Comparison of ENCODE assay signal across 18 cellular contexts in the genomic region with DNA sequence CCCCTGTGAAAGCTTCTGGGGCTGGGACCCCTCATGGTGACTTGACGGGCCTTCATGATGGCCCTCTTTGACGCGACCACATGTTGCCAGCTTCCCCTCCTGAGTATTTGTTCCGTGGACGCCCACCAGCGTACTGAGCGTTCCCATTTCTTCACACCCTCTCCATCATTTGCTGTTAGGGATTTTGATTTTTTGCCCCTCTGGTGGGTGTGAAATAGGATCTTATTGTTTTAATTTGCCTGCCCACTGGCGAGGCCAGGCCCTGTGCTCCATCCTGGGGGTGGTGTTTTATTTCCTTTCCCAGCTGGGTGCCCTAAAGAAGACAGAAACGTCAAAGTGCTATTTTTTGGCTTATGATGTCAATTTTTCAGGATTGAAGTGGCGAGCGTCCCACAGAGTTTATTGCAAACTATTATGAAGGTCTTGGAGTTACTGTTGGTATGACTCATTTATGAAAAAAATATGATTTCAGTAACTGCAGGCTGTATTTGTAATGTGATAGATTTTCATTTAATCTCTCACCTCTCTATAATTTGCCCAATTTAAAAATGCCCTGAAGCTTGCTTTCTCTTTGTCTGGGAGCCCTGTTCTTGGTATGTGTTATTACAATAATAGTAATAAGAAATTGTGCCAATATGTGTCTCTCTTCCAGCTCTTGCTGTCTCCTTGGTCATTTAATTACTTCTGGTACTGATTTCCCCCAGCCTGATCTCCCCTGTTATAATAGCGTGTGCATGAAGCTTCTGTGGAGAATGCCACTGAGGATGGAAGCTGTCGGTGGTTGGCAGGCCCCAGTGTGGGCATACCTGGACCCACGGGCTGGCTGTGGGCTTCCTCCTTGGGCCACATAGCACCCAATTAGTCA. TPM values are rescaled to one million over a fixed set of nuclear protein-coding genes. Genes with fewer than 3 reads are reported as not detected.
A peak's percentile ranks its signal among the peaks of the same experiment; 100 is the strongest.
DNase-seq lines count a peak whose midpoint lies in the region; ATAC-seq and TF ChIP-seq lines count a peak whose summit lies in the region.
"Had no signal": no experiment of that assay in that cellular context is flagged by ENCODE, and none has a peak within 500 bp of the region (broad histone marks: within the 10 kb centered on the region; RNA-seq: fewer than 3 reads in every experiment).

No MANE protein-coding gene starts in this region.

- no peak overlapping the region for H3K4me3 ChIP-seq in SK-N-MC
- H3K4me3 ChIP-seq in choroid plexus epithelial cell (ENCODE audit: low read depth, low read length): no peak overlapping the region
- H3K4me3 ChIP-seq in osteoblast (ENCODE audit: insufficient read depth, low read length): no peak overlapping the region
- H3K4me3 ChIP-seq: body of pancreas, esophagus muscularis mucosa, hepatocyte, stomach had no signal

- no peaks in the 10 kb centered on the region for H3K27me3 ChIP-seq in osteoblast (ENCODE audit: insufficient read depth, low read length)
- H3K27me3 ChIP-seq: body of pancreas, esophagus muscularis mucosa, hepatocyte, stomach had no signal

- H3K27ac ChIP-seq in SK-N-MC (peak overlapping the region; percentile 35), osteoblast (ENCODE audit: low read depth, low read length) (peak overlapping the region; percentile 40)
- H3K27ac ChIP-seq: body of pancreas, esophagus muscularis mucosa, hepatocyte had no signal

- H3K9me3 Mint-ChIP-seq in activated naive CD8-positive, alpha-beta T cell treated with anti-CD3 and anti-CD28 coated beads, Interleukin-2, amount 50 U/mL, for 24 hours: no peaks in the 10 kb centered on the region
- H3K9me3 Mint-ChIP-seq: neural crest cell had no signal

- peak overlapping the region; percentile 16 for H3K4me2 ChIP-seq in osteoblast (ENCODE audit: insufficient read depth, low read length)
- H3K4me2 ChIP-seq: hepatocyte had no signal

- DNase-seq in AG20443 (ENCODE audit: low spot score) (peak; percentile 48), SK-N-MC (ENCODE audit: low read depth, low spot score) (no peak), choroid plexus epithelial cell (ENCODE audit: low read depth) (peak; percentile 78), osteoblast (ENCODE audit: insufficient read length, low spot score, missing footprints) (peak; percentile 91), GM20000 (ENCODE audit: low spot score) (no peak), NAMALWA (ENCODE audit: low spot score) (no peak)
- DNase-seq in activated naive CD8-positive, alpha-beta T cell treated with anti-CD3 and anti-CD28 coated beads, Interleukin-2, amount 50 U/mL, for 24 hours: no peak
- no peak for DNase-seq in activated T-cell treated with anti-CD3 and anti-CD28 coated beads, Interleukin-2, amount 50 U/mL, for 48 hours
- DNase-seq: activated gamma-delta T cell treated with Interleukin-2 at 50 U/mL for 16 hours, body of pancreas, NCI-H510A, stomach, T1000 had no signal

- H3K4me1 Mint-ChIP-seq in activated naive CD8-positive, alpha-beta T cell treated with anti-CD3 and anti-CD28 coated beads, Interleukin-2, amount 50 U/mL, for 24 hours: peaks cover 4% of the 10 kb centered on the region

- H3K36me3 Mint-ChIP-seq in activated naive CD8-positive, alpha-beta T cell treated with anti-CD3 and anti-CD28 coated beads, Interleukin-2, amount 50 U/mL, for 24 hours (ENCODE audit: low read depth): peaks cover 2% of the 10 kb centered on the region

- peaks cover 18% of the 10 kb centered on the region for H3K4me1 ChIP-seq in osteoblast (ENCODE audit: insufficient read depth, low read length)
- H3K4me1 ChIP-seq: body of pancreas had no signal

- H4K20me1 ChIP-seq in osteoblast (ENCODE audit: insufficient read depth, low read length): no peaks in the 10 kb centered on the region

- ATAC-seq in activated naive CD8-positive, alpha-beta T cell treated with anti-CD3 and anti-CD28 coated beads, Interleukin-2, amount 50 U/mL, for 24 hours: no peak
- ATAC-seq: activated CD4-positive, CD25-positive, alpha-beta regulatory T cell treated with anti-CD3 and anti-CD28 coated beads, Interleukin-2, amount 50 U/mL, for 24 hours; body of pancreas had no signal

- H3K9ac ChIP-seq in SK-N-MC (ENCODE audit: insufficient read length): no peak overlapping the region

- TF ChIP-seq CTCF in choroid plexus epithelial cell (conservative IDR thresholded peaks at IDR 0.05; ENCODE audit: low read depth, low read length) (no peak), osteoblast (IDR thresholded peaks at IDR 0.05; ENCODE audit: extremely low read depth, low read depth, low read length) (no peak), GM20000 (IDR thresholded peaks at IDR 0.05; ENCODE audit: extremely low read depth, missing control alignments) (no peak)

- peaks cover 24% of the 10 kb centered on the region for H3K79me2 ChIP-seq in osteoblast (ENCODE audit: insufficient read depth, low read length)

- no peak overlapping the region for H3K27ac Mint-ChIP-seq in activated naive CD8-positive, alpha-beta T cell treated with anti-CD3 and anti-CD28 coated beads, Interleukin-2, amount 50 U/mL, for 24 hours
- H3K27ac Mint-ChIP-seq: mesothelial cell of epicardium had no signal

- H3K9me3 ChIP-seq in SK-N-MC (ENCODE audit: low read depth, low read length) (no peaks in the 10 kb centered on the region), osteoblast (ENCODE audit: low read depth, low read length) (no peaks in the 10 kb centered on the region)
- H3K9me3 ChIP-seq: body of pancreas, esophagus muscularis mucosa, stomach had no signal

- H3K4me3 Mint-ChIP-seq in activated naive CD8-positive, alpha-beta T cell treated with anti-CD3 and anti-CD28 coated beads, Interleukin-2, amount 50 U/mL, for 24 hours: no peak overlapping the region
- H3K4me3 Mint-ChIP-seq: mesothelial cell of epicardium, neural crest cell had no signal

- no peaks in the 10 kb centered on the region for H3K27me3 Mint-ChIP-seq in activated naive CD8-positive, alpha-beta T cell treated with anti-CD3 and anti-CD28 coated beads, Interleukin-2, amount 50 U/mL, for 24 hours

- H2AFZ ChIP-seq in osteoblast (ENCODE audit: low read length): no peak overlapping the region
- H2AFZ ChIP-seq: hepatocyte had no signal

- H3K36me3 ChIP-seq in SK-N-MC (ENCODE audit: insufficient read depth, low read length): no peaks in the 10 kb centered on the region
- H3K36me3 ChIP-seq in osteoblast (ENCODE audit: insufficient read depth, low read length): no peaks in the 10 kb centered on the region
- H3K36me3 ChIP-seq: esophagus muscularis mucosa, stomach had no signal

RNA-seq across cellular contexts. Expression of gene WDR25, which starts 46.5 kb away (rescaled TPM):
- 18.0 and 22.1 TPM in 2 replicates for total RNA-seq in osteoblast

Comparison
In these comparisons a context has a peak if more than half of its experiments do, and no peak if none do; other contexts are left out.
1. DNase-seq: peak in AG20443 (single experiment), choroid plexus epithelial cell (single experiment) and osteoblast (single experiment); none in SK-N-MC (single experiment), activated naive CD8-positive, alpha-beta T cell treated with anti-CD3 and anti-CD28 coated beads, Interleukin-2, amount 50 U/mL, for 24 hours (single experiment), GM20000 (single experiment), NAMALWA (single experiment) and activated T-cell treated with anti-CD3 and anti-CD28 coated beads, Interleukin-2, amount 50 U/mL, for 48 hours (0 of 2).